ENCODE assay signal across 14 cellular contexts in the genomic region with DNA sequence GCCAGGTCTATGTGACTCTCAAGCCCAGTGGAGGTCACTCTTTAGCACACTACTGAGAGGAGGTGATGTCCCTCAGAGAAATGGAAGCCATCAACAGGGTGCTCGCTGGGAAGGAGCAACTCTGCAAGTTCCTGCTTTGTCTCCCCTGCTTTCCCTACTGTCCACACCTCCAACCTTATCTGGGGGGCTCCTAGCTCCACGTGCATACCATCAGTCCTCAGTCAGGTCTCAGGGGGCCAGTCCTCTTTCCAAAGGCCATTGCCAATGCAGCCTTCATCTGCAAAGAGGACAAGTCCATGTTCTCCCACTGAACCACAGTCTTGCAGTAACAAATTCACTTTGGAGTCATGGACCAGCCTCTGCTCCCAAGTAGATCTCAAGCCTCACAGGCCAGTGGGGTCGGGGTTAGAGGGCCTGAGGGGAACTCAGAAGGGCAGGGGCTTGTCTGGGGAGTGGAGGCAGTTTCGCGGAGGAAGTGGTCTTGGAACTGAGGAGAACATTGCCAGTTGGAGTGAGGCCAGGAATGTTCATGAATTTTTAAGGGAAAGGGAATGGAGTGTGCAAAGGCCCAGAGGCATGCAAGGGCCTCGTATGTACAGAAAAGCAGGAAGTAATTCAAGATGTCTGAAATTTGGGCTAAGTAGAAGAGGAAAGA. TPM values are rescaled to one million over a fixed set of nuclear protein-coding genes. Genes with fewer than 3 reads are reported as not detected.
DNase-seq lines count a peak whose midpoint lies in the region; TF ChIP-seq lines count a peak whose summit lies in the region.
"Had no signal": no experiment of that assay in that cellular context is flagged by ENCODE, and none has a peak within 500 bp of the region (broad histone marks: within the 10 kb centered on the region; RNA-seq: fewer than 3 reads in every experiment).

No MANE protein-coding gene starts in this region.

- TF ChIP-seq EP300 in ovary (IDR thresholded peaks at IDR 0.05): no peak

- H3K4me3 Mint-ChIP-seq in endothelial cell (ENCODE audit: unreplicated experiment): peak overlapping the region; percentile 19
- H3K4me3 Mint-ChIP-seq in neural progenitor cell: peak overlapping the region; percentile 5
- H3K4me3 Mint-ChIP-seq: stimulated activated memory B cell treated with anti-CD40 and anti-IgM and Interleukin-4, amounts not matched to agents 10 μg/mL and 1 μg/mL and 100 μg/mL, for 72 hours had no signal

- no peak overlapping the region for H3K9ac ChIP-seq in Loucy (ENCODE audit: low read depth, low read length, poor library complexity, severe bottlenecking)
- H3K9ac ChIP-seq in neural progenitor cell: no peak overlapping the region

- DNase-seq in A673 (ENCODE audit: low spot score) (no peak), endothelial cell (ENCODE audit: low spot score) (no peak), neural progenitor cell (ENCODE audit: low spot score) (no peak), NCI-H1930 (lab: John Stamatoyannopoulos, UW) (no peak), ovary (no peak), H4 (ENCODE audit: low spot score) (no peak), testis (no peak)
- DNase-seq: activated effector memory CD4-positive, alpha-beta T cell treated with Interleukin-2 at 50 U/mL for 16 hours; DMS153; NCI-H1092; SHP77 treated with DMSO at 0.1 percent for 48 hours had no signal

- H3K36me3 ChIP-seq in A673 (ENCODE audit: insufficient read depth, low read length, poor library complexity, severe bottlenecking): no peaks in the 10 kb centered on the region
- no peaks in the 10 kb centered on the region for H3K36me3 ChIP-seq in Loucy (ENCODE audit: insufficient read depth, low read length)
- no peaks in the 10 kb centered on the region for H3K36me3 ChIP-seq in neural progenitor cell
- H3K36me3 ChIP-seq in ovary: no peaks in the 10 kb centered on the region
- no peaks in the 10 kb centered on the region for H3K36me3 ChIP-seq in testis (ENCODE audit: low read depth, missing control alignments)

- CTCF ChIA-PET in A673 (lab: Charles Lee): no interaction called here

- peak overlapping the region; percentile 50 for H3K4me2 ChIP-seq in Loucy (ENCODE audit: low read depth, low read length, poor library complexity, severe bottlenecking)
- no peak overlapping the region for H3K4me2 ChIP-seq in neural progenitor cell

- H3K4me3 ChIP-seq in A673 (ENCODE audit: low read depth, low read length, poor library complexity, severe bottlenecking) (no peak overlapping the region), Loucy (ENCODE audit: low read length, poor library complexity, severe bottlenecking) (no peak overlapping the region), neural progenitor cell (no peak overlapping the region), ovary (no peak overlapping the region), testis (no peak overlapping the region)
- H3K4me3 ChIP-seq: body of pancreas had no signal

- H3K27me3 Mint-ChIP-seq in endothelial cell (ENCODE audit: unreplicated experiment): peaks cover 3% of the 10 kb centered on the region
- peaks cover 6% of the 10 kb centered on the region for H3K27me3 Mint-ChIP-seq in neural progenitor cell (ENCODE audit: insufficient read depth, low read depth)

- H3K36me3 Mint-ChIP-seq in endothelial cell (ENCODE audit: low read depth, unreplicated experiment) (peaks cover 4% of the 10 kb centered on the region), neural progenitor cell (peaks cover 2% of the 10 kb centered on the region)
- H3K36me3 Mint-ChIP-seq: stimulated activated memory B cell treated with anti-CD40 and anti-IgM and Interleukin-4, amounts not matched to agents 10 μg/mL and 1 μg/mL and 100 μg/mL, for 72 hours had no signal

- POLR2A ChIA-PET in A673 (lab: Charles Lee; ENCODE audit: low non-redundant PET): no interaction called here

- H3K4me1 ChIP-seq in A673 (ENCODE audit: insufficient read depth, low read length, poor library complexity, severe bottlenecking): peaks cover 40% of the 10 kb centered on the region
- peaks cover 69% of the 10 kb centered on the region for H3K4me1 ChIP-seq in Loucy (ENCODE audit: insufficient read depth, low read length, poor library complexity, severe bottlenecking)
- H3K4me1 ChIP-seq in neural progenitor cell: peaks cover 11% of the 10 kb centered on the region
- no peaks in the 10 kb centered on the region for H3K4me1 ChIP-seq in ovary (ENCODE audit: insufficient read depth)
- peaks cover 12% of the 10 kb centered on the region for H3K4me1 ChIP-seq in testis
- H3K4me1 ChIP-seq: body of pancreas had no signal

- H3K9me3 Mint-ChIP-seq in endothelial cell (ENCODE audit: unreplicated experiment): no peaks in the 10 kb centered on the region
- peaks cover 5% of the 10 kb centered on the region for H3K9me3 Mint-ChIP-seq in neural progenitor cell
- H3K9me3 Mint-ChIP-seq: stimulated activated memory B cell treated with anti-CD40 and anti-IgM and Interleukin-4, amounts not matched to agents 10 μg/mL and 1 μg/mL and 100 μg/mL, for 72 hours had no signal

- peak overlapping the region; percentile 70 for H3K27ac ChIP-seq in A673 (ENCODE audit: low read depth, low read length, poor library complexity, severe bottlenecking)
- no peak overlapping the region for H3K27ac ChIP-seq in neural progenitor cell
- no peak overlapping the region for H3K27ac ChIP-seq in ovary
- H3K27ac ChIP-seq in testis: no peak overlapping the region
- H3K27ac ChIP-seq: body of pancreas had no signal

- TF ChIP-seq POLR2A in ovary (IDR thresholded peaks at IDR 0.05) (no peak), testis (IDR thresholded peaks at IDR 0.05) (no peak)

- no peaks in the 10 kb centered on the region for H3K79me2 ChIP-seq in Loucy (ENCODE audit: insufficient read depth, low read length)
- H3K79me2 ChIP-seq in neural progenitor cell (ENCODE audit: low read depth): no peaks in the 10 kb centered on the region

- intact Hi-C loops in A673 (cut with micrococcal nuclease; ENCODE audit: unreplicated experiment): no loop called here
- intact Hi-C loops in ovary (cut with DNase I): no loop called here
- intact Hi-C loops in testis (cut with DNase I; ENCODE audit: low total_unique reads): loop anchor here (5.0 kb wide), 1 partner anchor 100 kb away; no protein-coding TSS in a partner anchor

- no TSS peak for BruUV-seq in A673 (replicated peaks; lab: Mats Ljungman, UMichigan)

- H4K20me1 ChIP-seq in Loucy (ENCODE audit: insufficient read depth, low read length, poor library complexity, severe bottlenecking) (no peaks in the 10 kb centered on the region), neural progenitor cell (ENCODE audit: low read depth) (peaks cover 4% of the 10 kb centered on the region)

- H3K9me3 ChIP-seq in A673 (ENCODE audit: low read depth, low read length, poor library complexity, severe bottlenecking) (no peaks in the 10 kb centered on the region), Loucy (ENCODE audit: insufficient read depth, low read depth, low read length) (no peaks in the 10 kb centered on the region), neural progenitor cell (ENCODE audit: low read depth) (peaks cover 3% of the 10 kb centered on the region), ovary (no peaks in the 10 kb centered on the region), testis (no peaks in the 10 kb centered on the region)
- H3K9me3 ChIP-seq: body of pancreas had no signal

- no peaks in the 10 kb centered on the region for H3K9me2 ChIP-seq in Loucy (replicated peaks; ENCODE audit: low read depth, low read length)

- H2AFZ ChIP-seq in Loucy (ENCODE audit: low read length) (no peak overlapping the region), neural progenitor cell (replicated peaks) (no peak overlapping the region)

- no peak for TF ChIP-seq CTCF in A673 (conservative IDR thresholded peaks at IDR 0.05; ENCODE audit: low read depth, low read length)
- TF ChIP-seq CTCF in Loucy (conservative IDR thresholded peaks at IDR 0.05; ENCODE audit: low read length): no peak
- no peak for TF ChIP-seq CTCF in endothelial cell (IDR thresholded peaks at IDR 0.05; ENCODE audit: unreplicated experiment)
- no peak for TF ChIP-seq CTCF in neural progenitor cell (IDR thresholded peaks at IDR 0.05)
- no peak for TF ChIP-seq CTCF in ovary (IDR thresholded peaks at IDR 0.05)
- no peak for TF ChIP-seq CTCF in testis (IDR thresholded peaks at IDR 0.05)

- WGBS in ovary, 3 donors: 71 to 73% (median 71%) methylated on average over 6 of the region's 6 CpGs
- 80 to 92% methylated on average over 1 to 3 of the region's 6 CpGs for WGBS in testis, 2 donors

- peak overlapping the region; percentile 95 for H3K27ac Mint-ChIP-seq in endothelial cell (ENCODE audit: unreplicated experiment)
- H3K27ac Mint-ChIP-seq in neural progenitor cell: peak overlapping the region; percentile 50
- H3K27ac Mint-ChIP-seq: stimulated activated memory B cell treated with anti-CD40 and anti-IgM and Interleukin-4, amounts not matched to agents 10 μg/mL and 1 μg/mL and 100 μg/mL, for 72 hours had no signal

- no peaks in the 10 kb centered on the region for H3K27me3 ChIP-seq in A673 (replicated peaks; ENCODE audit: insufficient read depth, low read depth, low read length, poor library complexity)
- no peaks in the 10 kb centered on the region for H3K27me3 ChIP-seq in Loucy (ENCODE audit: insufficient read depth, low read length, poor library complexity, severe bottlenecking)
- no peaks in the 10 kb centered on the region for H3K27me3 ChIP-seq in neural progenitor cell
- no peaks in the 10 kb centered on the region for H3K27me3 ChIP-seq in ovary
- no peaks in the 10 kb centered on the region for H3K27me3 ChIP-seq in testis
- H3K27me3 ChIP-seq: body of pancreas had no signal

- H3F3A ChIP-seq in Loucy (ENCODE audit: low read depth): no peaks in the 10 kb centered on the region
- H3F3A ChIP-seq in neural progenitor cell (ENCODE audit: low read depth): no peaks in the 10 kb centered on the region

- H3K4me1 Mint-ChIP-seq in endothelial cell (ENCODE audit: unreplicated experiment) (peaks cover 52% of the 10 kb centered on the region), neural progenitor cell (peaks cover 47% of the 10 kb centered on the region)

RNA-seq across cellular contexts. Expression of a gene that starts 9.0 kb away (rescaled TPM):
- total RNA-seq in A673 (2021) (8.4 and 11.5 TPM in 2 replicates), endothelial cell (ENCODE audit: unreplicated experiment) (8.5 TPM), neural progenitor cell (ENCODE audit: low replicate concordance) (1.0 and 1.9 TPM in 2 replicates), ovary (10 to 100 TPM in 5 of 7 donors, 1 to 10 TPM in 2; 3.6 to 17.6 (median 14.4) TPM), testis (10 to 100 TPM; 25.4 to 25.6 TPM)
- polyA plus RNA-seq in ovary (10 to 100 TPM in 1 of 2 donors, 1 to 10 TPM in 1; 6.4 to 16.2 TPM), testis (ENCODE audit: insufficient read depth, low read depth, low replicate concordance) (18.0 TPM)
- total RNA-seq in H4 (2014; rRNA removed; shearing (Covaris generic)): 0.48 and 0.90 TPM in 2 replicates

RNA-seq across cellular contexts. Expression of a gene that starts 58.8 kb away (rescaled TPM):
- total RNA-seq in A673 (2021): 20.0 and 21.3 TPM in 2 replicates
- 9.3 TPM for total RNA-seq in endothelial cell (ENCODE audit: unreplicated experiment)
- total RNA-seq in neural progenitor cell (ENCODE audit: low replicate concordance): 21.6 and 21.7 TPM in 2 replicates
- 10 to 100 TPM in 3 of 7 donors, 1 to 10 TPM in 4; 5.3 to 15.8 (median 9.9) TPM for total RNA-seq in ovary
- polyA plus RNA-seq in ovary: 10 to 100 TPM; 11.7 to 33.6 TPM
- 15.1 and 16.2 TPM in 2 replicates for total RNA-seq in H4 (2014; rRNA removed; shearing (Covaris generic))
- total RNA-seq in testis: 1 to 10 TPM; 8.2 to 8.7 TPM
- polyA plus RNA-seq in testis (ENCODE audit: insufficient read depth, low read depth, low replicate concordance): 8.2 TPM
